Comparison of ENCODE assay signal across 21 cellular contexts in genomic region chr10:1183033-1183396, GRCh38.
DNase-seq lines count a peak whose midpoint lies in the region; ATAC-seq and TF ChIP-seq lines count a peak whose summit lies in the region.
"Had no signal": no experiment of that assay in that cellular context is flagged by ENCODE, and none has a peak within 500 bp of the region (broad histone marks: within the 10 kb centered on the region; RNA-seq: fewer than 3 reads in every experiment).

No MANE protein-coding gene starts in this region.

- H3K27me3 ChIP-seq in lower lobe of right lung (ENCODE audit: low read depth), result peaks cover 8% of the 10 kb centered on the region
- no peaks in the 10 kb centered on the region for H3K27me3 ChIP-seq in upper lobe of right lung
- H3K27me3 ChIP-seq in body of pancreas, result no peaks in the 10 kb centered on the region
- H3K27me3 ChIP-seq: testis, uterus had no signal

- H3K4me3 ChIP-seq in lower lobe of right lung, result no peak overlapping the region
- H3K4me3 ChIP-seq in upper lobe of right lung, result no peak overlapping the region
- H3K4me3 ChIP-seq in body of pancreas, result no peak overlapping the region
- H3K4me3 ChIP-seq: testis, uterus had no signal

- H3K27ac Mint-ChIP-seq in activated T-helper 2 cell treated with anti-CD3 and anti-CD28 coated beads, Interferon-gamma antibody, Interleukin-2, Interleukin-4, amounts not matched to agents 10 μg/mL and 5 μg/mL and 100 μg/mL, durations not matched to agents 14 hours and 24 hours and 36 hours, result no peak overlapping the region
- H3K27ac Mint-ChIP-seq: activated CD4-positive, alpha-beta T cell treated with anti-CD3 and anti-CD28 coated beads, Interleukin-2, amount 10 ng/mL, durations not matched to agents 24 days and 14 days; activated naive CD8-positive, alpha-beta T cell treated with anti-CD3 and anti-CD28 coated beads, Interleukin-2, amount 10 ng/mL, durations not matched to agents 7 days and 5 days; memory B cell; stimulated activated naive B cell treated with anti-CD40 and anti-IgM and Interleukin-4, amounts not matched to agents 10 μg/mL and 1 μg/mL and 100 μg/mL, for 72 hours had no signal

- H3K36me3 ChIP-seq in lower lobe of right lung, result no peaks in the 10 kb centered on the region
- H3K36me3 ChIP-seq in upper lobe of right lung, result no peaks in the 10 kb centered on the region
- H3K36me3 ChIP-seq in body of pancreas (replicated peaks in 1 of 2; ENCODE audit: insufficient read depth in 1 of 2, low read depth in 2 of 2), result no peaks in the 10 kb centered on the region
- H3K36me3 ChIP-seq: uterus, WERI-Rb-1 had no signal

- no peak for TF ChIP-seq POLR2A in body of pancreas (IDR thresholded peaks at IDR 0.05)

- TF ChIP-seq CTCF in lower lobe of right lung (IDR thresholded peaks at IDR 0.05), result no peak
- TF ChIP-seq CTCF in upper lobe of right lung (IDR thresholded peaks at IDR 0.05), result no peak
- TF ChIP-seq CTCF in body of pancreas (IDR thresholded peaks at IDR 0.05), result no peak

- intact Hi-C loops in lower lobe of right lung (cut with DNase I), result no loop called here
- intact Hi-C loops in upper lobe of right lung (cut with DNase I), result no loop called here
- intact Hi-C loops in body of pancreas (cut with DNase I), result no loop called here
- intact Hi-C loops in activated T-helper 2 cell treated with anti-CD3 and anti-CD28 coated beads, Interferon-gamma antibody, Interleukin-2, Interleukin-4, amounts not matched to agents 10 μg/mL and 5 μg/mL and 100 μg/mL, durations not matched to agents 14 hours and 24 hours and 36 hours (cut with micrococcal nuclease), result no loop called here

- H3K4me1 ChIP-seq in lower lobe of right lung (no peaks in the 10 kb centered on the region), upper lobe of right lung (no peaks in the 10 kb centered on the region), body of pancreas (peaks cover 14% of the 10 kb centered on the region)
- H3K4me1 ChIP-seq: uterus had no signal

- no peaks in the 10 kb centered on the region for H3K4me1 Mint-ChIP-seq in activated T-helper 2 cell treated with anti-CD3 and anti-CD28 coated beads, Interferon-gamma antibody, Interleukin-2, Interleukin-4, amounts not matched to agents 10 μg/mL and 5 μg/mL and 100 μg/mL, durations not matched to agents 14 hours and 24 hours and 36 hours (ENCODE audit: low read depth)
- H3K4me1 Mint-ChIP-seq: activated CD4-positive, alpha-beta T cell treated with anti-CD3 and anti-CD28 coated beads, Interleukin-2, amount 10 ng/mL, durations not matched to agents 24 days and 14 days; activated naive CD8-positive, alpha-beta T cell treated with anti-CD3 and anti-CD28 coated beads, Interleukin-2, amount 10 ng/mL, durations not matched to agents 7 days and 5 days; memory B cell; stimulated activated naive B cell treated with anti-CD40 and anti-IgM and Interleukin-4, amounts not matched to agents 10 μg/mL and 1 μg/mL and 100 μg/mL, for 72 hours had no signal

- H3K27ac ChIP-seq in lower lobe of right lung (no peak overlapping the region), upper lobe of right lung (no peak overlapping the region), body of pancreas (no peak overlapping the region)
- H3K27ac ChIP-seq: testis, uterus, WERI-Rb-1 had no signal

- no peaks in the 10 kb centered on the region for H3K9me3 ChIP-seq in lower lobe of right lung
- H3K9me3 ChIP-seq in upper lobe of right lung, result no peaks in the 10 kb centered on the region
- no peaks in the 10 kb centered on the region for H3K9me3 ChIP-seq in body of pancreas
- H3K9me3 ChIP-seq: testis, uterus had no signal

- ATAC-seq in lower lobe of right lung (no peak), upper lobe of right lung (no peak), body of pancreas (no peak)
- ATAC-seq: stimulated activated naive B cell treated with anti-CD40 and anti-IgM and Interleukin-4, amounts not matched to agents 10 μg/mL and 1 μg/mL and 100 μg/mL, for 72 hours had no signal

- WGBS in body of pancreas, 2 donors, result 53 to 57% methylated on average over 4 to 18 of the region's 18 CpGs

- H3K9me3 Mint-ChIP-seq in activated T-helper 2 cell treated with anti-CD3 and anti-CD28 coated beads, Interferon-gamma antibody, Interleukin-2, Interleukin-4, amounts not matched to agents 10 μg/mL and 5 μg/mL and 100 μg/mL, durations not matched to agents 14 hours and 24 hours and 36 hours, result no peaks in the 10 kb centered on the region
- H3K9me3 Mint-ChIP-seq: activated CD4-positive, alpha-beta T cell treated with anti-CD3 and anti-CD28 coated beads, Interleukin-2, amount 10 ng/mL, durations not matched to agents 24 days and 14 days; activated naive CD8-positive, alpha-beta T cell treated with anti-CD3 and anti-CD28 coated beads, Interleukin-2, amount 10 ng/mL, durations not matched to agents 7 days and 5 days; memory B cell; stimulated activated naive B cell treated with anti-CD40 and anti-IgM and Interleukin-4, amounts not matched to agents 10 μg/mL and 1 μg/mL and 100 μg/mL, for 72 hours had no signal

- H3K36me3 Mint-ChIP-seq in activated T-helper 2 cell treated with anti-CD3 and anti-CD28 coated beads, Interferon-gamma antibody, Interleukin-2, Interleukin-4, amounts not matched to agents 10 μg/mL and 5 μg/mL and 100 μg/mL, durations not matched to agents 14 hours and 24 hours and 36 hours (ENCODE audit: low read depth), result no peaks in the 10 kb centered on the region
- H3K36me3 Mint-ChIP-seq: activated naive CD8-positive, alpha-beta T cell treated with anti-CD3 and anti-CD28 coated beads, Interleukin-2, amount 10 ng/mL, durations not matched to agents 7 days and 5 days; memory B cell; stimulated activated naive B cell treated with anti-CD40 and anti-IgM and Interleukin-4, amounts not matched to agents 10 μg/mL and 1 μg/mL and 100 μg/mL, for 72 hours had no signal

- DNase-seq in activated effector memory CD4-positive, alpha-beta T cell treated with anti-CD3 and anti-CD28 coated beads, Interleukin-2, amount 50 U/mL, for 16 hours, result peak; percentile 47
- DNase-seq in activated effector memory CD4-positive, alpha-beta T cell treated with Interleukin-2 at 50 U/mL for 16 hours, result no peak
- DNase-seq in RPMI8226 (peak; percentile 58), lower lobe of right lung (peak; percentile 36), upper lobe of right lung (peak; percentile 53), AG20443 (ENCODE audit: low spot score) (no peak), body of pancreas (no peak)
- DNase-seq in activated T-helper 2 cell treated with anti-CD3 and anti-CD28 coated beads, Interferon-gamma antibody, Interleukin-2, Interleukin-4, amounts not matched to agents 10 μg/mL and 5 μg/mL and 100 μg/mL, durations not matched to agents 14 hours and 24 hours and 36 hours (ENCODE audit: low spot score), result no peak
- DNase-seq: activated CD4-positive, alpha-beta T cell treated with anti-CD3 and anti-CD28 coated beads, Interleukin-2, amount 10 ng/mL, durations not matched to agents 24 days and 14 days; activated naive CD8-positive, alpha-beta T cell treated with anti-CD3 and anti-CD28 coated beads, Interleukin-2, amount 10 ng/mL, durations not matched to agents 7 days and 5 days; C1 segment of cervical spinal cord; kidney glomerular epithelial cell; NCI-H1105; NCI-H2107; NCI-H524 treated with DMSO at 0.1 percent for 48 hours; stimulated activated CD4-positive, alpha-beta T cell treated with anti-CD3 and anti-CD28 coated beads, Interleukin-4, amount 100 ng/mL, for 1 hour; stimulated activated naive B cell treated with anti-CD40 and anti-IgM and Interleukin-4, amounts not matched to agents 10 μg/mL and 1 μg/mL and 100 μg/mL, for 72 hours; testis; uterus; WERI-Rb-1 had no signal

- H3K4me3 Mint-ChIP-seq in activated T-helper 2 cell treated with anti-CD3 and anti-CD28 coated beads, Interferon-gamma antibody, Interleukin-2, Interleukin-4, amounts not matched to agents 10 μg/mL and 5 μg/mL and 100 μg/mL, durations not matched to agents 14 hours and 24 hours and 36 hours (ENCODE audit: low read depth), result no peak overlapping the region
- H3K4me3 Mint-ChIP-seq: activated CD4-positive, alpha-beta T cell treated with anti-CD3 and anti-CD28 coated beads, Interleukin-2, amount 10 ng/mL, durations not matched to agents 24 days and 14 days; activated naive CD8-positive, alpha-beta T cell treated with anti-CD3 and anti-CD28 coated beads, Interleukin-2, amount 10 ng/mL, durations not matched to agents 7 days and 5 days; memory B cell; stimulated activated naive B cell treated with anti-CD40 and anti-IgM and Interleukin-4, amounts not matched to agents 10 μg/mL and 1 μg/mL and 100 μg/mL, for 72 hours had no signal

- no peaks in the 10 kb centered on the region for H3K27me3 Mint-ChIP-seq in activated T-helper 2 cell treated with anti-CD3 and anti-CD28 coated beads, Interferon-gamma antibody, Interleukin-2, Interleukin-4, amounts not matched to agents 10 μg/mL and 5 μg/mL and 100 μg/mL, durations not matched to agents 14 hours and 24 hours and 36 hours (ENCODE audit: low read depth)
- H3K27me3 Mint-ChIP-seq: activated CD4-positive, alpha-beta T cell treated with anti-CD3 and anti-CD28 coated beads, Interleukin-2, amount 10 ng/mL, durations not matched to agents 24 days and 14 days had no signal

Comparison
In these comparisons a context has a peak if more than half of its experiments do, and no peak if none do; other contexts are left out.
1. DNase-seq: peak in activated effector memory CD4-positive, alpha-beta T cell treated with anti-CD3 and anti-CD28 coated beads, Interleukin-2, amount 50 U/mL, for 16 hours (single experiment), RPMI8226 (single experiment), lower lobe of right lung (single experiment) and upper lobe of right lung (single experiment); none in activated effector memory CD4-positive, alpha-beta T cell treated with Interleukin-2 at 50 U/mL for 16 hours (single experiment), AG20443 (single experiment), body of pancreas (0 of 4) and activated T-helper 2 cell treated with anti-CD3 and anti-CD28 coated beads, Interferon-gamma antibody, Interleukin-2, Interleukin-4, amounts not matched to agents 10 μg/mL and 5 μg/mL and 100 μg/mL, durations not matched to agents 14 hours and 24 hours and 36 hours (single experiment).